In genomic region chr13:45464687-45465453, GRCh38 we compare ENCODE assay signal across 8 cellular contexts. TPM values are rescaled to one million over a fixed set of nuclear protein-coding genes. Genes with fewer than 3 reads are reported as not detected.
DNase-seq lines count a peak whose midpoint lies in the region; ATAC-seq and TF ChIP-seq lines count a peak whose summit lies in the region.

Gene COG3, plus strand, starts transcription at chr13:45464939. Its CDS starts 98 bp downstream, at chr13:45465037.

- TF ChIP-seq CTCF in GM12865 (IDR thresholded peaks at IDR 0.05; ENCODE audit: insufficient read depth, low read depth, low read length, missing control alignments), result peak; percentile 3
- no peak for TF ChIP-seq CTCF in SU-DHL-6 (IDR thresholded peaks at IDR 0.05; ENCODE audit: insufficient read depth, low read length, poor library complexity, severe bottlenecking)
- no peak for TF ChIP-seq CTCF in glutamatergic neuron (IDR thresholded peaks at IDR 0.05; ENCODE audit: partially characterized antibody, unreplicated experiment)
- peak; percentile 46 for TF ChIP-seq CTCF in osteoblast (IDR thresholded peaks at IDR 0.05; ENCODE audit: extremely low read depth, low read depth, low read length)
- TF ChIP-seq CTCF in thoracic aorta (IDR thresholded peaks at IDR 0.05), result no peak

- POLR2A ChIA-PET in activated naive CD8-positive, alpha-beta T cell treated with anti-CD3 and anti-CD28 coated beads, Interleukin-2, amount 10 ng/mL, durations not matched to agents 7 days and 5 days (lab: Charles Lee), result interaction anchor here (0.5 to 1.8 kb wide), 12 partner anchors 9 to 717 kb away, joined by 3 to 12 read pairs (median 4); partner anchors contain the start of genes LCP1, SLC25A30 and TPT1

- peaks cover 17% of the 10 kb centered on the region for H3K4me1 ChIP-seq in osteoblast (ENCODE audit: insufficient read depth, low read length)
- H3K4me1 ChIP-seq in thoracic aorta (ENCODE audit: control insufficient read depth in 1 of 2, low read depth in 2 of 2), result peaks cover 15 to 35% of the 10 kb centered on the region in 2 donors

- peak within 1 kb of the TSS; percentile 89 for H3K27ac Mint-ChIP-seq in activated naive CD8-positive, alpha-beta T cell treated with anti-CD3 and anti-CD28 coated beads, Interleukin-2, amount 10 ng/mL, durations not matched to agents 7 days and 5 days
- H3K27ac Mint-ChIP-seq in glutamatergic neuron (ENCODE audit: unreplicated experiment), result peak within 1 kb of the TSS; percentile 91

- H2AFZ ChIP-seq in SU-DHL-6 (ENCODE audit: low read depth, low read length, severe bottlenecking), result peak within 1 kb of the TSS; percentile 85
- H2AFZ ChIP-seq in osteoblast (ENCODE audit: low read length), result peak within 1 kb of the TSS; percentile 81

- peak within 1 kb of the TSS; percentile 89 for H3K4me3 Mint-ChIP-seq in activated naive CD8-positive, alpha-beta T cell treated with anti-CD3 and anti-CD28 coated beads, Interleukin-2, amount 10 ng/mL, durations not matched to agents 7 days and 5 days
- peak within 1 kb of the TSS; percentile 98 for H3K4me3 Mint-ChIP-seq in glutamatergic neuron (ENCODE audit: unreplicated experiment)

- peak; percentile 97 for DNase-seq in GM12865 (ENCODE audit: low read depth)
- peak; percentile 80 for DNase-seq in NCI-H128 (lab: John Stamatoyannopoulos, UW; ENCODE audit: unreplicated experiment)
- DNase-seq in activated naive CD8-positive, alpha-beta T cell treated with anti-CD3 and anti-CD28 coated beads, Interleukin-2, amount 10 ng/mL, durations not matched to agents 7 days and 5 days, result peak; percentile 93
- DNase-seq in glutamatergic neuron, result peak; percentile 90
- peak; percentile 96 for DNase-seq in osteoblast (ENCODE audit: insufficient read length, low spot score, missing footprints)
- peak; percentile 81 for DNase-seq in thoracic aorta (ENCODE audit: low spot score)

- H3K36me3 ChIP-seq in SU-DHL-6 (ENCODE audit: low read length), result no peaks in the 10 kb centered on the region
- H3K36me3 ChIP-seq in osteoblast (ENCODE audit: insufficient read depth, low read length), result no peaks in the 10 kb centered on the region
- no peaks in the 10 kb centered on the region for H3K36me3 ChIP-seq in thoracic aorta

- no peaks in the 10 kb centered on the region for H3K27me3 ChIP-seq in SU-DHL-6 (ENCODE audit: low read length)
- no peaks in the 10 kb centered on the region for H3K27me3 ChIP-seq in osteoblast (ENCODE audit: insufficient read depth, low read length)
- no peaks in the 10 kb centered on the region for H3K27me3 ChIP-seq in thoracic aorta (replicated peaks; ENCODE audit: insufficient read depth)

- H3K9ac ChIP-seq in SU-DHL-6 (ENCODE audit: low read length), result peak within 1 kb of the TSS; percentile 89

- H4K20me1 ChIP-seq in SU-DHL-6 (ENCODE audit: low read depth, low read length), result 0 out of 2 replicates have a peak, but pooled peaks cover 3% of the 10 kb centered on the region
- peaks cover 33% of the 10 kb centered on the region for H4K20me1 ChIP-seq in osteoblast (ENCODE audit: insufficient read depth, low read length)

- H3K36me3 Mint-ChIP-seq in activated naive CD8-positive, alpha-beta T cell treated with anti-CD3 and anti-CD28 coated beads, Interleukin-2, amount 10 ng/mL, durations not matched to agents 7 days and 5 days, result peaks cover 5% of the 10 kb centered on the region
- H3K36me3 Mint-ChIP-seq in glutamatergic neuron (ENCODE audit: unreplicated experiment), result no peaks in the 10 kb centered on the region

- peaks cover 34% of the 10 kb centered on the region for H3K4me1 Mint-ChIP-seq in activated naive CD8-positive, alpha-beta T cell treated with anti-CD3 and anti-CD28 coated beads, Interleukin-2, amount 10 ng/mL, durations not matched to agents 7 days and 5 days
- H3K4me1 Mint-ChIP-seq in glutamatergic neuron (ENCODE audit: low read depth, unreplicated experiment), result peaks cover 13% of the 10 kb centered on the region

- peak within 1 kb of the TSS; percentile 63 for H3K27ac ChIP-seq in SU-DHL-6 (ENCODE audit: low read depth, low read length)
- peak within 1 kb of the TSS; percentile 85 for H3K27ac ChIP-seq in osteoblast (ENCODE audit: low read depth, low read length)
- H3K27ac ChIP-seq in thoracic aorta, result peak within 1 kb of the TSS; percentile 87 to 97

- H3K4me3 ChIP-seq in GM12865 (ENCODE audit: low read depth, low read length) (peak within 1 kb of the TSS; percentile 98), SU-DHL-6 (ENCODE audit: insufficient read depth, low read length, poor library complexity, severe bottlenecking) (peak within 1 kb of the TSS; percentile 97), osteoblast (ENCODE audit: insufficient read depth, low read length) (peak within 1 kb of the TSS; percentile 85), thoracic aorta (peak within 1 kb of the TSS; percentile 77)

- no peaks in the 10 kb centered on the region for H3K27me3 Mint-ChIP-seq in activated naive CD8-positive, alpha-beta T cell treated with anti-CD3 and anti-CD28 coated beads, Interleukin-2, amount 10 ng/mL, durations not matched to agents 7 days and 5 days
- H3K27me3 Mint-ChIP-seq in glutamatergic neuron (ENCODE audit: unreplicated experiment), result no peaks in the 10 kb centered on the region

- H3F3A ChIP-seq in SU-DHL-6 (ENCODE audit: insufficient read depth), result peaks cover 38% of the 10 kb centered on the region

- peaks cover under 1% of the 10 kb centered on the region for H3K9me3 Mint-ChIP-seq in activated naive CD8-positive, alpha-beta T cell treated with anti-CD3 and anti-CD28 coated beads, Interleukin-2, amount 10 ng/mL, durations not matched to agents 7 days and 5 days
- peaks cover 7% of the 10 kb centered on the region for H3K9me3 Mint-ChIP-seq in glutamatergic neuron (ENCODE audit: unreplicated experiment)

- no peaks in the 10 kb centered on the region for H3K9me2 ChIP-seq in SU-DHL-6 (replicated peaks; ENCODE audit: insufficient read depth, low read length)

- ATAC-seq in HG02678 (IDR thresholded peaks at IDR 0.05; ENCODE audit: unreplicated experiment) (peak; percentile 96), thoracic aorta (ENCODE audit: insufficient number of reproducible peaks, low FRiP score, low read depth) (peak; percentile 100)
- peak; percentile 96 for ATAC-seq in activated naive CD8-positive, alpha-beta T cell treated with anti-CD3 and anti-CD28 coated beads, Interleukin-2, amount 10 ng/mL, durations not matched to agents 7 days and 5 days (ENCODE audit: low read depth)

- H3K9me3 ChIP-seq in SU-DHL-6 (ENCODE audit: insufficient read depth, low read length), result no peaks in the 10 kb centered on the region
- H3K9me3 ChIP-seq in osteoblast (ENCODE audit: low read depth, low read length), result no peaks in the 10 kb centered on the region
- no peaks in the 10 kb centered on the region for H3K9me3 ChIP-seq in thoracic aorta

- peak within 1 kb of the TSS; percentile 78 for H3K4me2 ChIP-seq in SU-DHL-6 (ENCODE audit: low read depth, low read length, poor library complexity, severe bottlenecking)
- H3K4me2 ChIP-seq in osteoblast (ENCODE audit: insufficient read depth, low read length), result peak within 1 kb of the TSS; percentile 90

- H3K79me2 ChIP-seq in SU-DHL-6 (ENCODE audit: insufficient read depth, low read length), result peaks cover 55% of the 10 kb centered on the region
- peaks cover 52% of the 10 kb centered on the region for H3K79me2 ChIP-seq in osteoblast (ENCODE audit: insufficient read depth, low read length)

RNA-seq across cellular contexts. Expression of gene COG3, which starts in this region (rescaled TPM):
- 10 to 100 TPM; 26.2 to 28.4 TPM for total RNA-seq in activated naive CD8-positive, alpha-beta T cell treated with anti-CD3 and anti-CD28 coated beads, Interleukin-2, amount 10 ng/mL, durations not matched to agents 7 days and 5 days
- total RNA-seq in glutamatergic neuron (ENCODE audit: unreplicated experiment) (25.4 TPM), osteoblast (33.3 and 35.5 TPM in 2 replicates), thoracic aorta (10 to 100 TPM; 20.3 to 36.3 TPM)

Comparison
In these comparisons a context has a peak if more than half of its experiments do, and no peak if none do; other contexts are left out.
1. Peak in every context shown above with its lines: DNase-seq, ATAC-seq, H3K4me3 ChIP-seq and H3K27ac ChIP-seq.
2. CTCF ChIP-seq: peak in GM12865 (single experiment) and osteoblast (single experiment); none in SU-DHL-6 (single experiment), glutamatergic neuron (single experiment) and thoracic aorta (single experiment).